ENCODE assay signal across 20 cellular contexts in the genomic region with DNA sequence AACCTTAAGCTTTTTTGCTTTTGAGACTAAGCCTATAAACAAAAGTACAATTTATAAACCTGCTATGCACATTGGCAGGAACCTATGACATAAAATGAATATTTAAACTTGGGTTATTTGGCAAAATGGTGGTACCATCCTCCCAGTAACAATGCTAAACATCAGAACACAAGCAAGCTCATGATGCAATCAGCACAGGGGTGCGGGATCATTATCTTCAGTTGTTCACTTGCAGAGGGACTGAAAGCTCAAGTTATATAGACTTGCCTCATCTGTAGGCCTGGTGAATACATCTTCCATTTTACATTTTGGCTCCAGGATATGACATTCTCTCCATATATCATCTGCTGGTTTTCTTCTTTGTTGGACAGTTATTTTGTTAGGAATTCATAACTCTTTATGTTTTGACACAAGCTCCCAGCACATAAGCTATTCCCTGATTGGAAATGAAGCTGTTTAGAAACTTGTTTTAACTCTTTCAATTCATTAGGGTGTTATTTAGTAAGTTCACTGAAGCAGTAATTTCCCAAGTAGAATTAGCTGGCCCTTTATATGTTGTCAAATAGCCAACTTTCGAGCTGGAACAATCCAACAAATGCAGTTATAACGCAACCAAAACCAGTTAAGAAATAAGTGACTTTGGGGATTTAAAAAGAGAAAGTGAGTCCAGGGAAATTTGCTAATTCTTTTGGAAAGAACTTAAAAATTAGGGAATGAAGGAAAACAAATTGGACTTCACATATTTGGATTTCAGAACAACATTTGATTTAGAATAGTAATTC.
DNase-seq lines count a peak whose midpoint lies in the region; ATAC-seq and TF ChIP-seq lines count a peak whose summit lies in the region.
"Had no signal": no experiment of that assay in that cellular context is flagged by ENCODE, and none has a peak within 500 bp of the region (broad histone marks: within the 10 kb centered on the region; RNA-seq: fewer than 3 reads in every experiment).

No MANE protein-coding gene starts in this region.

- H3K4me3 ChIP-seq in heart left ventricle (peak overlapping the region in 1 of 12 donors; percentile 14), coronary artery (peak overlapping the region; percentile 17), HAP-1 (no peak overlapping the region)

- DNase-seq in Right ventricle myocardium superior (no peak), heart left ventricle (no peak), coronary artery (ENCODE audit: low spot score) (no peak), superior temporal gyrus (ENCODE audit: extremely low spot score) (peak; percentile 56), HAP-1 (ENCODE audit: low spot score in 2 of 2) (no peak), NCI-H2196 (lab: John Stamatoyannopoulos, UW; ENCODE audit: unreplicated experiment) (no peak)
- DNase-seq: 8988T; Calu3; CD8-positive, alpha-beta memory T cell; DMS153; H7; Kasumi-1; NCI-H1694; NCI-H2081; NCI-H2171; NCI-H526; OCI-M1; SHP77 had no signal

- H3K27ac ChIP-seq in heart left ventricle = no peak overlapping the region
- H3K27ac ChIP-seq in coronary artery = no peak overlapping the region
- peak overlapping the region; percentile 76 for H3K27ac ChIP-seq in layer of hippocampus (ENCODE audit: low read depth, low read length)

- TF ChIP-seq CTCF in heart left ventricle (IDR thresholded peaks at IDR 0.05) (no peak), coronary artery (IDR thresholded peaks at IDR 0.05) (no peak)

- intact Hi-C loops in Right ventricle myocardium superior (cut with DNase I) = no loop called here
- intact Hi-C loops in heart left ventricle (cut with DNase I) = loop anchor here in 1 of 10 donors (10.0 kb wide), 1 partner anchor 124 kb away; no protein-coding TSS in a partner anchor

- peaks cover 0 to 5% (median 0%) of the 10 kb centered on the region in 12 donors for H3K4me1 ChIP-seq in heart left ventricle
- H3K4me1 ChIP-seq in HAP-1 = no peaks in the 10 kb centered on the region

- H3K27me3 ChIP-seq in heart left ventricle (no peaks in the 10 kb centered on the region), layer of hippocampus (ENCODE audit: control insufficient read depth, insufficient read depth, low read length) (no peaks in the 10 kb centered on the region), HAP-1 (ENCODE audit: low read depth) (no peaks in the 10 kb centered on the region; the same call in 1 of the 2 replicates)

- in situ Hi-C loops in HAP-1 (cut with MboI; ENCODE audit: low sequenced_read_pairs) = no loop called here

- no peak for TF ChIP-seq POLR2A in heart left ventricle (IDR thresholded peaks at IDR 0.05)

- no peaks in the 10 kb centered on the region for H3K36me3 ChIP-seq in heart left ventricle
- no peaks in the 10 kb centered on the region for H3K36me3 ChIP-seq in HAP-1 (replicated peaks)

- peak; percentile 77 for ATAC-seq in Right ventricle myocardium superior (ENCODE audit: poor library complexity)
- no peak for ATAC-seq in heart left ventricle
- no peak for ATAC-seq in HG03139 (IDR thresholded peaks at IDR 0.05; ENCODE audit: unreplicated experiment)

- no peaks in the 10 kb centered on the region for H3K9me3 ChIP-seq in heart left ventricle
- H3K9me3 ChIP-seq in HAP-1 = no peaks in the 10 kb centered on the region

- WGBS in heart left ventricle, 4 donors = 73 to 84% (median 83%) methylated on average over 3 of the region's 3 CpGs
